ENCODE assay signal across 18 cellular contexts in the genomic region with DNA sequence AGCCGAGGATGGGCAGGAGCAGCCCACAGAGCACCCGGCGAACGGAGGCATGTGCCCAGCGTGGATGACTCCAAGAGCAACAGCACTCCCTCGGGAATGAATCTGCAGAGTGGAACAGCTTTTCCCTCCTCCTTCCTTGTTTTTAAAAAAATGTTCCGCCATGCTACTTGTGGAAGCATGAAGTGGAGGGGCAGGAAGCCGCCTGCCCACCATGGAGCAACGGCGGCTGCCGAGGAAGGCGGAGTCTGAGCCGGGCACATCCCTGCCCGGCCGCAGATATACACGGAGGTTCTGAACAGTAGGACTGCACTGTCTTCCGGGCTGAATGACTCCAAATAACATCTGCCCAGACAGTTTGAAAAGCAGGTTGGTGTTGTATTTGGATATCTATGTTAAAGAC.
"Had no signal": no experiment of that assay in that cellular context is flagged by ENCODE, and none has a peak within 500 bp of the region (broad histone marks: within the 10 kb centered on the region; RNA-seq: fewer than 3 reads in every experiment).

No MANE protein-coding gene starts in this region.

- H3K9me3 ChIP-seq: body of pancreas, left lung, sigmoid colon, thyroid gland, uterus had no signal

- DNase-seq: activated CD4-positive, alpha-beta T cell treated with anti-CD3 and anti-CD28 coated beads for 48 hours; activated CD4-positive, CD25-positive, alpha-beta regulatory T cell; activated CD8-positive, alpha-beta T cell treated with anti-CD3 and anti-CD28 coated beads for 36 hours; activated naive CD4-positive, alpha-beta T cell treated with anti-CD3 and anti-CD28 coated beads for 36 hours; activated T-cell treated with anti-CD3 and anti-CD28 coated beads, Interleukin-2, amount 50 U/mL, for 1 hour; caudate nucleus; dorsolateral prefrontal cortex; foreskin fibroblast; hypothalamus; left lung; nucleus accumbens; sigmoid colon; stimulated activated CD8-positive, alpha-beta memory T cell treated with anti-CD3 and anti-CD28 coated beads, Interleukin-4, amount 100 ng/mL, for 48 hours; stimulated activated naive CD4-positive, alpha-beta T cell; uterus had no signal

- ATAC-seq: activated CD8-positive, alpha-beta T cell treated with anti-CD3 and anti-CD28 coated beads for 36 hours; activated T-helper 17 cell treated with anti-CD3 and anti-CD28 coated beads, Interleukin-2, amount 50 U/mL, for 72 hours; body of pancreas had no signal

- H3K27ac ChIP-seq: body of pancreas, dorsolateral prefrontal cortex, left lung, sigmoid colon, thyroid gland, uterus had no signal

- H3K4me3 ChIP-seq: body of pancreas, dorsolateral prefrontal cortex, left lung, sigmoid colon, thyroid gland, uterus had no signal

- H3K36me3 ChIP-seq: left lung, sigmoid colon, thyroid gland, uterus had no signal

- H3K4me1 ChIP-seq: body of pancreas, left lung, sigmoid colon, uterus had no signal

- H3K27me3 ChIP-seq: thyroid gland, uterus had no signal
